In genomic region chr16:29219966-29220646, GRCh38 we compare ENCODE assay signal across 8 cellular contexts.
DNase-seq lines count a peak whose midpoint lies in the region; TF ChIP-seq lines count a peak whose summit lies in the region.
"Not testable (repeated sequence)": the region's sequence is repeated elsewhere in the genome, so short reads cannot be mapped to it uniquely, and the experiment has no call there.

No MANE protein-coding gene starts in this region.

- not testable (repeated sequence) for H3K27me3 ChIP-seq in adipocyte (replicated peaks; ENCODE audit: control insufficient read depth, insufficient read depth, low read length); rectal smooth muscle tissue (ENCODE audit: control insufficient read depth, insufficient read depth, low read length)

- not testable (repeated sequence) for H3K27me3 Mint-ChIP-seq in HFFc6 (ENCODE audit: insufficient read depth); type B pancreatic cell

- H3K4me1 Mint-ChIP-seq in HFFc6 (ENCODE audit: low read depth): peaks cover 50% of the 10 kb centered on the region
- not testable (repeated sequence) for H3K4me1 Mint-ChIP-seq in type B pancreatic cell (ENCODE audit: unreplicated experiment)

- H3K4me3 ChIP-seq in AG10803 (ENCODE audit: low read length) (peak overlapping the region; percentile 63), adipocyte (ENCODE audit: low read length) (peak overlapping the region; percentile 78), choroid plexus epithelial cell (ENCODE audit: low read depth, low read length) (peak overlapping the region; percentile 38), foreskin fibroblast (ENCODE audit: low read depth in 1 of 2, low read length in 2 of 2) (peak overlapping the region; percentile 43 to 59)
- not testable (repeated sequence) for H3K4me3 ChIP-seq in rectal smooth muscle tissue (ENCODE audit: low read length)

- not testable (repeated sequence) for H3K36me3 ChIP-seq in adipocyte (ENCODE audit: control insufficient read depth, insufficient read depth, low read length, severe bottlenecking); rectal smooth muscle tissue (ENCODE audit: control insufficient read depth, insufficient read depth, low read length)

- DNase-seq in AG10803 (ENCODE audit: low read depth) (peak; percentile 20), adipocyte (ENCODE audit: low read depth) (peak; percentile 31), choroid plexus epithelial cell (ENCODE audit: low read depth) (peak; percentile 63), foreskin fibroblast (peak; percentile 33 to 59), left kidney (ENCODE audit: low read depth, low spot score) (peak; percentile 52), type B pancreatic cell (ENCODE audit: extremely low spot score, unreplicated experiment) (peak; percentile 50)
- not testable (repeated sequence) for DNase-seq in HFFc6

- H3K9me3 Mint-ChIP-seq in HFFc6: peaks cover 17% of the 10 kb centered on the region
- H3K9me3 Mint-ChIP-seq in type B pancreatic cell: not testable (repeated sequence)

- H3K9me3 ChIP-seq in adipocyte (ENCODE audit: control insufficient read depth, low read length): not testable (repeated sequence)

- H3K4me1 ChIP-seq in adipocyte (ENCODE audit: control insufficient read depth, insufficient read depth, low read length): peaks cover 28% of the 10 kb centered on the region
- H3K4me1 ChIP-seq in rectal smooth muscle tissue (ENCODE audit: control insufficient read depth, insufficient read depth, low read length): not testable (repeated sequence)

- peak overlapping the region; percentile 81 for H3K4me3 Mint-ChIP-seq in HFFc6
- not testable (repeated sequence) for H3K4me3 Mint-ChIP-seq in type B pancreatic cell

- H3K36me3 Mint-ChIP-seq in HFFc6 (ENCODE audit: low read depth): peaks cover 23% of the 10 kb centered on the region
- H3K36me3 Mint-ChIP-seq in type B pancreatic cell: not testable (repeated sequence)

- peak overlapping the region; percentile 95 for H3K27ac Mint-ChIP-seq in HFFc6
- not testable (repeated sequence) for H3K27ac Mint-ChIP-seq in type B pancreatic cell

- H3K27ac ChIP-seq in rectal smooth muscle tissue (ENCODE audit: low read depth, low read length): peak overlapping the region; percentile 58

- not testable (repeated sequence) for TF ChIP-seq CTCF in AG10803 (conservative IDR thresholded peaks at IDR 0.05; ENCODE audit: low read length); choroid plexus epithelial cell (conservative IDR thresholded peaks at IDR 0.05; ENCODE audit: low read depth, low read length); foreskin fibroblast (IDR thresholded peaks at IDR 0.05; ENCODE audit: low read depth, low read length); type B pancreatic cell (conservative IDR thresholded peaks at IDR 0.05)
- TF ChIP-seq CTCF in HFFc6 (IDR thresholded peaks at IDR 0.05): 0 out of 2 replicates have a peak, but pooled peaks have one; percentile 20

- peak overlapping the region; percentile 84 for H3K9ac ChIP-seq in adipocyte (ENCODE audit: low read length)
- not testable (repeated sequence) for H3K9ac ChIP-seq in rectal smooth muscle tissue (ENCODE audit: low read length)
